2 cellular contexts compared by ENCODE assay signal in the genomic region with DNA sequence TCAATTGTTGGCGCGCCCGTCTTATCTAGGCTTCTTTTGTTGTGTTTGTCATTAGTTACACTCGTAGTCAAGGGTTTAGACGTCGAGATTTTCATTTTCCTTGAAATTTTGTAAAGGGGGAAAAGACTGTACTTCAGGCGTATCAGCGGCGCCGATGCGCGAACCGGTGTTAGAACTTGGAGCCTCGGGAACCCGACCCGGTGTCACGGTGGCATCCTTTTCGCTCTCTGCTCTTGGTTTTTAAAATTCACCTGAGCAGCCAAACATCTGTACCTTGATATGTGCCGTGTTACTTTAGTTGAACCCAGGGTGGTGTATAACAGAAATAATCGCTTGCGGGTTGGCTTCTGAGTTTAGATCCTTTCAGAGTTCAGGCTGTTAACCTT.
TF ChIP-seq lines count a peak whose summit lies in the region.

No MANE protein-coding gene starts in this region.

TF ChIP-seq in A549, 52 proteins besides CTCF, POLR2A, EP300 and RAD21:
- no peak for TF ChIP-seq RFX5 (IDR thresholded peaks at IDR 0.05)
- TF ChIP-seq, protein P1, sequence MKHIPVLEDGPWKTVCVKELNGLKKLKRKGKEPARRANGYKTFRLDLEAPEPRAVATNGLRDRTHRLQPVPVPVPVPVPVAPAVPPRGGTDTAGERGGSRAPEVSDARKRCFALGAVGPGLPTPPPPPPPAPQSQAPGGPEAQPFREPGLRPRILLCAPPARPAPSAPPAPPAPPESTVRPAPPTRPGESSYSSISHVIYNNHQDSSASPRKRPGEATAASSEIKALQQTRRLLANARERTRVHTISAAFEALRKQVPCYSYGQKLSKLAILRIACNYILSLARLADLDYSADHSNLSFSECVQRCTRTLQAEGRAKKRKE (CRISPR knock-in tag; IDR thresholded peaks at IDR 0.05; ENCODE audit: low read depth): no peak
- no peak for TF ChIP-seq FOSL2 (IDR thresholded peaks at IDR 0.05)
- TF ChIP-seq FOSL2 (CRISPR knock-in tag; IDR thresholded peaks at IDR 0.05): no peak
- TF ChIP-seq RCOR1 (IDR thresholded peaks at IDR 0.05; ENCODE audit: low read depth, low read length): no peak
- TF ChIP-seq SMC3 (IDR thresholded peaks at IDR 0.05): no peak
- no peak for TF ChIP-seq TFCP2L1 (CRISPR knock-in tag; IDR thresholded peaks at IDR 0.05)
- TF ChIP-seq, protein P2, sequence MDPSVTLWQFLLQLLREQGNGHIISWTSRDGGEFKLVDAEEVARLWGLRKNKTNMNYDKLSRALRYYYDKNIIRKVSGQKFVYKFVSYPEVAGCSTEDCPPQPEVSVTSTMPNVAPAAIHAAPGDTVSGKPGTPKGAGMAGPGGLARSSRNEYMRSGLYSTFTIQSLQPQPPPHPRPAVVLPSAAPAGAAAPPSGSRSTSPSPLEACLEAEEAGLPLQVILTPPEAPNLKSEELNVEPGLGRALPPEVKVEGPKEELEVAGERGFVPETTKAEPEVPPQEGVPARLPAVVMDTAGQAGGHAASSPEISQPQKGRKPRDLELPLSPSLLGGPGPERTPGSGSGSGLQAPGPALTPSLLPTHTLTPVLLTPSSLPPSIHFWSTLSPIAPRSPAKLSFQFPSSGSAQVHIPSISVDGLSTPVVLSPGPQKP (IDR thresholded peaks at IDR 0.05; ENCODE audit: low read depth, low read length): no peak
- TF ChIP-seq HOXB5 (CRISPR knock-in tag; IDR thresholded peaks at IDR 0.05): no peak
- TF ChIP-seq KDM1A (IDR thresholded peaks at IDR 0.05; ENCODE audit: low read depth): no peak
- TF ChIP-seq, protein P3, sequence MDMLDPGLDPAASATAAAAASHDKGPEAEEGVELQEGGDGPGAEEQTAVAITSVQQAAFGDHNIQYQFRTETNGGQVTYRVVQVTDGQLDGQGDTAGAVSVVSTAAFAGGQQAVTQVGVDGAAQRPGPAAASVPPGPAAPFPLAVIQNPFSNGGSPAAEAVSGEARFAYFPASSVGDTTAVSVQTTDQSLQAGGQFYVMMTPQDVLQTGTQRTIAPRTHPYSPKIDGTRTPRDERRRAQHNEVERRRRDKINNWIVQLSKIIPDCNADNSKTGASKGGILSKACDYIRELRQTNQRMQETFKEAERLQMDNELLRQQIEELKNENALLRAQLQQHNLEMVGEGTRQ (IDR thresholded peaks at IDR 0.05): no peak

TF ChIP-seq in K562, 482 proteins besides CTCF, POLR2A, EP300 and RAD21:
- TF ChIP-seq ZBTB40 (IDR thresholded peaks at IDR 0.05) (peak; percentile 30; the same call in 1 of the 2 replicates), ZBTB40 (CRISPR knock-in tag; IDR thresholded peaks at IDR 0.05) (no peak), ZNF282 (CRISPR knock-in tag; IDR thresholded peaks at IDR 0.05) (0 out of 2 replicates have a peak, but pooled peaks have one; percentile 2), ETV5 (CRISPR knock-in tag; IDR thresholded peaks at IDR 0.05; ENCODE audit: low read depth) (0 out of 2 replicates have a peak, but pooled peaks have one; percentile 12), HDAC1 (IDR thresholded peaks at IDR 0.05) (peak in 1 of 2 experiments; percentile 22; a peak in 1 of 4 replicates), CHD1 (IDR thresholded peaks at IDR 0.05; ENCODE audit: low read length) (peak; percentile 28), MIER1 (IDR thresholded peaks at IDR 0.05; ENCODE audit: low read depth) (0 out of 2 replicates have a peak, but pooled peaks have one; percentile 41), BCOR (IDR thresholded peaks at IDR 0.05) (0 out of 2 replicates have a peak, but pooled peaks have one; percentile 9), ETV1 (tag; conservative IDR thresholded peaks at IDR 0.05; ENCODE audit: low read depth) (no peak), ZNF695 (CRISPR knock-in tag; IDR thresholded peaks at IDR 0.05) (0 out of 2 replicates have a peak, but pooled peaks have one; percentile 17), ZNF431 (CRISPR knock-in tag; IDR thresholded peaks at IDR 0.05) (no peak)
- TF ChIP-seq, protein P4, sequence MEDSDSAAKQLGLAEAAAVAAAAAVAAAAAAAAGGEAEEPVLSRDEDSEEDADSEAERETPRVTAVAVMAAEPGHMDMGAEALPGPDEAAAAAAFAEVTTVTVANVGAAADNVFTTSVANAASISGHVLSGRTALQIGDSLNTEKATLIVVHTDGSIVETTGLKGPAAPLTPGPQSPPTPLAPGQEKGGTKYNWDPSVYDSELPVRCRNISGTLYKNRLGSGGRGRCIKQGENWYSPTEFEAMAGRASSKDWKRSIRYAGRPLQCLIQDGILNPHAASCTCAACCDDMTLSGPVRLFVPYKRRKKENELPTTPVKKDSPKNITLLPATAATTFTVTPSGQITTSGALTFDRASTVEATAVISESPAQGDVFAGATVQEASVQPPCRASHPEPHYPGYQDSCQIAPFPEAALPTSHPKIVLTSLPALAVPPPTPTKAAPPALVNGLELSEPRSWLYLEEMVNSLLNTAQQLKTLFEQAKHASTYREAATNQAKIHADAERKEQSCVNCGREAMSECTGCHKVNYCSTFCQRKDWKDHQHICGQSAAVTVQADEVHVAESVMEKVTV (CRISPR knock-in tag; IDR thresholded peaks at IDR 0.05): no peak
- TF ChIP-seq, protein P5, sequence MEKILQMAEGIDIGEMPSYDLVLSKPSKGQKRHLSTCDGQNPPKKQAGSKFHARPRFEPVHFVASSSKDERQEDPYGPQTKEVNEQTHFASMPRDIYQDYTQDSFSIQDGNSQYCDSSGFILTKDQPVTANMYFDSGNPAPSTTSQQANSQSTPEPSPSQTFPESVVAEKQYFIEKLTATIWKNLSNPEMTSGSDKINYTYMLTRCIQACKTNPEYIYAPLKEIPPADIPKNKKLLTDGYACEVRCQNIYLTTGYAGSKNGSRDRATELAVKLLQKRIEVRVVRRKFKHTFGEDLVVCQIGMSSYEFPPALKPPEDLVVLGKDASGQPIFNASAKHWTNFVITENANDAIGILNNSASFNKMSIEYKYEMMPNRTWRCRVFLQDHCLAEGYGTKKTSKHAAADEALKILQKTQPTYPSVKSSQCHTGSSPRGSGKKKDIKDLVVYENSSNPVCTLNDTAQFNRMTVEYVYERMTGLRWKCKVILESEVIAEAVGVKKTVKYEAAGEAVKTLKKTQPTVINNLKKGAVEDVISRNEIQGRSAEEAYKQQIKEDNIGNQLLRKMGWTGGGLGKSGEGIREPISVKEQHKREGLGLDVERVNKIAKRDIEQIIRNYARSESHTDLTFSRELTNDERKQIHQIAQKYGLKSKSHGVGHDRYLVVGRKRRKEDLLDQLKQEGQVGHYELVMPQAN (IDR thresholded peaks at IDR 0.05; ENCODE audit: borderline replicate concordance): 0 out of 2 replicates have a peak, but pooled peaks have one; percentile 33
